Comparison of ENCODE assay signal across 9 cellular contexts in genomic region chr14:104876251-104876699, GRCh38. TPM values are rescaled to one million over a fixed set of nuclear protein-coding genes. Genes with fewer than 3 reads are reported as not detected.
DNase-seq lines count a peak whose midpoint lies in the region; ATAC-seq and TF ChIP-seq lines count a peak whose summit lies in the region.
"Had no signal": no experiment of that assay in that cellular context is flagged by ENCODE, and none has a peak within 500 bp of the region (broad histone marks: within the 10 kb centered on the region; RNA-seq: fewer than 3 reads in every experiment).

No MANE protein-coding gene starts in this region.

- H3K27ac ChIP-seq in heart right ventricle, result no peak overlapping the region
- H3K27ac ChIP-seq: Peyer's patch had no signal

- H3K27me3 ChIP-seq in heart right ventricle, result no peaks in the 10 kb centered on the region
- H3K27me3 ChIP-seq: Peyer's patch had no signal

- DNase-seq in activated T-cell treated with anti-CD3 and anti-CD28 coated beads for 24 hours (ENCODE audit: low read depth) (peak; percentile 28), activated T-cell treated with anti-CD3 and anti-CD28 coated beads for 4 hours (no peak), heart right ventricle (peak in 1 of 2 donors; percentile 28)
- DNase-seq in activated CD4-positive, alpha-beta T cell treated with anti-CD3 and anti-CD28 coated beads, Interleukin-2, amount 50 U/mL, for 4 hours, result peak; percentile 20 to 30
- DNase-seq in stimulated activated naive CD8-positive, alpha-beta T cell treated with anti-CD3 and anti-CD28 coated beads, Interleukin-15, Interleukin-2, amounts not matched to agents 100 U/mL and 50 U/mL, for 24 hours, result peak; percentile 49

- H3K4me3 ChIP-seq in heart right ventricle, result no peak overlapping the region
- H3K4me3 ChIP-seq: Peyer's patch had no signal

- TF ChIP-seq CTCF in heart right ventricle (IDR thresholded peaks at IDR 0.05), result no peak

- ATAC-seq in heart right ventricle (peak in 6 of 8 donors; percentile 4 to 34 (median 18)), GM19328 (IDR thresholded peaks at IDR 0.05; ENCODE audit: unreplicated experiment) (no peak), GM21515 (IDR thresholded peaks at IDR 0.05; ENCODE audit: unreplicated experiment) (no peak), HG03108 (IDR thresholded peaks at IDR 0.05; ENCODE audit: unreplicated experiment) (no peak)
- peak; percentile 48 for ATAC-seq in stimulated activated naive CD8-positive, alpha-beta T cell treated with anti-CD3 and anti-CD28 coated beads, Interleukin-15, Interleukin-2, amounts not matched to agents 100 U/mL and 50 U/mL, for 24 hours

- H3K9me3 ChIP-seq in heart right ventricle, result no peaks in the 10 kb centered on the region
- H3K9me3 ChIP-seq: Peyer's patch had no signal

- H3K4me1 ChIP-seq in heart right ventricle, result peaks cover 0 to 18% (median 4%) of the 10 kb centered on the region in 9 donors
- H3K4me1 ChIP-seq: Peyer's patch had no signal

- intact Hi-C loops in heart right ventricle (cut with DNase I), result no loop called here

- H3K36me3 ChIP-seq in heart right ventricle, result peaks cover 0 to 33% (median 0%) of the 10 kb centered on the region in 9 donors

- 79 to 87% methylated on average over 6 to 8 of the region's 8 CpGs for WGBS in heart right ventricle, 2 donors

RNA-seq across cellular contexts. Expression of gene CEP170B, which starts 11.2 kb away (rescaled TPM):
- 10 to 100 TPM in 9 of 10 donors, 1 to 10 TPM in 1; 8.3 to 13.6 (median 12.3) TPM for total RNA-seq in heart right ventricle
- 1 to 10 TPM; 6.8 to 9.1 TPM for polyA plus RNA-seq in heart right ventricle

RNA-seq across cellular contexts. Expression of gene PLD4, which starts 48.4 kb away (rescaled TPM):
- under 1 TPM in 9 of 10 donors, not detected in 1; 0.23 to 0.91 (median 0.50) TPM for total RNA-seq in heart right ventricle
- polyA plus RNA-seq in heart right ventricle, result under 1 TPM; 0.07 to 0.13 TPM

Comparison
In these comparisons a context has a peak if more than half of its experiments do, and no peak if none do; other contexts are left out.
1. ATAC-seq: peak in heart right ventricle (6 of 8) and stimulated activated naive CD8-positive, alpha-beta T cell treated with anti-CD3 and anti-CD28 coated beads, Interleukin-15, Interleukin-2, amounts not matched to agents 100 U/mL and 50 U/mL, for 24 hours (single experiment); none in GM19328 (single experiment), GM21515 (single experiment) and HG03108 (single experiment).